Comparison of ENCODE assay signal across 1 cellular context in genomic region chr12:131915000-131915689, GRCh38.
TF ChIP-seq lines count a peak whose summit lies in the region.

No MANE protein-coding gene starts in this region.

TF ChIP-seq in K562, 482 proteins besides CTCF, POLR2A, EP300 and RAD21:
- no peak for TF ChIP-seq CXXC5 (CRISPR knock-in tag; IDR thresholded peaks at IDR 0.05)
- TF ChIP-seq POLR2G (IDR thresholded peaks at IDR 0.05; ENCODE audit: low read depth, low read length), result peak; percentile 41; the same call in 1 of the 2 replicates
